10 cellular contexts compared by ENCODE assay signal in the genomic region with DNA sequence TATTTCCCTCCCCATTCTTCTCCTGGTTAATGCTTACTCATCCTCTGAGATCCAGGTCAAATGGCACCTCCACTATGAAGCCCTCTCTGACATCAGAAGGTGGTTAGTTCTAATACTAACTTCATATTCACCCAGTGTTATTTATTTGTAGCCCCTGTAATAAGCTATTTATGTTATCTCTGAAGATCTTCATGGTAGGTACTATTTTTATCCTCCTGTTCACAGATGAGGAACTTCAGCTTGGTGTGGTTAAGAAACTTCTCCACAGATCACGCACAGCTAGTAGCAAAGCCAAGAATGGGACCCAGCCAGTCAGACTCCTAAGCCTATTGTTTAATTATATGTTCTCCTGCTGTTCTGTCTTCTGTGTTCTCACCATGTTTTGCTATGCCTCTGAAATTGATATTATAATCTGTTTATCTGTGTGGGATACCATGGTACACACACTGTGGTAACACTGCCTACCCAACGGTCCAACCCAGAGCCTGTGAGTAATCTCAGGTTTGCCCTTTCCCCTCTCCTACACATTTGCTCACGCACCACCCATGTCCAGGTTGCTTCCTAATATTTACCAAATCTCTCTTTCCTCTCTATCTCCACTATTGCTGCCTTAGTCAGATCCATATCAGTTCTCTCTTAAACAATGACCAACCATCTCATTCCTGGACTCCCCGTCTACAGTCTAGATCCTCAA.
A peak's percentile ranks its signal among the peaks of the same experiment; 100 is the strongest.
DNase-seq lines count a peak whose midpoint lies in the region; ATAC-seq and TF ChIP-seq lines count a peak whose summit lies in the region.
"Had no signal": no experiment of that assay in that cellular context is flagged by ENCODE, and none has a peak within 500 bp of the region (broad histone marks: within the 10 kb centered on the region; RNA-seq: fewer than 3 reads in every experiment).

No MANE protein-coding gene starts in this region.

- in situ Hi-C loops in GM23248 (cut with MboI), result no loop called here

- H3K9ac ChIP-seq in GM23248, result no peak overlapping the region

- H3K4me3 ChIP-seq in neutrophil (ENCODE audit: low read depth in 1 of 2, low read length in 1 of 2) (peak overlapping the region in 1 of 2 experiments; percentile 19), GM23248 (no peak overlapping the region)

- H3K36me3 ChIP-seq in neutrophil (peaks cover 11% of the 10 kb centered on the region), GM23248 (ENCODE audit: low read depth) (no peaks in the 10 kb centered on the region)

- H3K9me3 ChIP-seq in neutrophil, result no peaks in the 10 kb centered on the region
- H3K9me3 ChIP-seq in GM23248 (ENCODE audit: low read depth), result no peaks in the 10 kb centered on the region
- H3K9me3 ChIP-seq in T-helper 17 cell (ENCODE audit: control insufficient read depth, low read length, poor library complexity, severe bottlenecking), result no peaks in the 10 kb centered on the region

- H4K20me1 ChIP-seq in GM23248 (ENCODE audit: insufficient read depth), result no peaks in the 10 kb centered on the region

- WGBS in GM23248 (ENCODE audit: low coverage in 1 of 2, low lambda C conversion rate in 2 of 2, missing lambda C conversion rate in 2 of 2), 2 experiments, result 38 to 47% methylated on average over 4 of the region's 4 CpGs

- H3F3A ChIP-seq in GM23248 (ENCODE audit: insufficient read depth), result no peaks in the 10 kb centered on the region

- DNase-seq in Kasumi-1 (lab: John Stamatoyannopoulos, UW) (peak; percentile 87 to 91), GM23248 (no peak), T-helper 17 cell (no peak), NCI-H1694 treated with DMSO at 0.1 percent for 48 hours (lab: John Stamatoyannopoulos, UW) (no peak)
- no peak for DNase-seq in activated T-helper 2 cell treated with anti-CD3 and anti-CD28 coated beads, Interferon-gamma antibody, Interleukin-2, Interleukin-4, amounts not matched to agents 10 μg/mL and 5 μg/mL and 100 μg/mL, durations not matched to agents 14 hours and 24 hours and 36 hours (ENCODE audit: low spot score)
- DNase-seq: hypothalamus had no signal

- peaks cover 42 to 43% of the 10 kb centered on the region in 2 experiments for H3K4me1 ChIP-seq in neutrophil (ENCODE audit: control insufficient read depth in 1 of 2, insufficient read depth in 1 of 2, low read depth in 1 of 2, low read length in 1 of 2)
- H3K4me1 ChIP-seq in GM23248 (ENCODE audit: insufficient read depth), result no peaks in the 10 kb centered on the region

- H3K27ac ChIP-seq in neutrophil (peak overlapping the region; percentile 80), GM23248 (no peak overlapping the region)

- peaks cover 18% of the 10 kb centered on the region for H3K4me1 Mint-ChIP-seq in activated T-helper 2 cell treated with anti-CD3 and anti-CD28 coated beads, Interferon-gamma antibody, Interleukin-2, Interleukin-4, amounts not matched to agents 10 μg/mL and 5 μg/mL and 100 μg/mL, durations not matched to agents 14 hours and 24 hours and 36 hours (ENCODE audit: low read depth)
- H3K4me1 Mint-ChIP-seq in T-helper 17 cell, result peaks cover 2% of the 10 kb centered on the region

- no peak overlapping the region for H3K27ac Mint-ChIP-seq in activated T-helper 2 cell treated with anti-CD3 and anti-CD28 coated beads, Interferon-gamma antibody, Interleukin-2, Interleukin-4, amounts not matched to agents 10 μg/mL and 5 μg/mL and 100 μg/mL, durations not matched to agents 14 hours and 24 hours and 36 hours
- no peak overlapping the region for H3K27ac Mint-ChIP-seq in T-helper 17 cell

- no peak overlapping the region for H3K4me2 ChIP-seq in GM23248 (ENCODE audit: unreplicated experiment)

- intact Hi-C loops in activated T-helper 2 cell treated with anti-CD3 and anti-CD28 coated beads, Interferon-gamma antibody, Interleukin-2, Interleukin-4, amounts not matched to agents 10 μg/mL and 5 μg/mL and 100 μg/mL, durations not matched to agents 14 hours and 24 hours and 36 hours (cut with micrococcal nuclease), result loop anchor here (5.0 kb wide), 1 partner anchor 44 kb away; no protein-coding TSS in a partner anchor

- no peak for TF ChIP-seq CTCF in neutrophil (IDR thresholded peaks at IDR 0.05)

- ATAC-seq in GM18909 (IDR thresholded peaks at IDR 0.05; ENCODE audit: poor library complexity, unreplicated experiment), result peak; percentile 78
- ATAC-seq in HG02610 (IDR thresholded peaks at IDR 0.05; ENCODE audit: unreplicated experiment), result peak; percentile 81
- no peak for ATAC-seq in T-helper 17 cell
- ATAC-seq: HCT116 had no signal

- peaks cover 24% of the 10 kb centered on the region for H3K27me3 Mint-ChIP-seq in activated T-helper 2 cell treated with anti-CD3 and anti-CD28 coated beads, Interferon-gamma antibody, Interleukin-2, Interleukin-4, amounts not matched to agents 10 μg/mL and 5 μg/mL and 100 μg/mL, durations not matched to agents 14 hours and 24 hours and 36 hours (ENCODE audit: low read depth)
- H3K27me3 Mint-ChIP-seq in T-helper 17 cell, result no peaks in the 10 kb centered on the region

- peaks cover 25% of the 10 kb centered on the region for H3K9me3 Mint-ChIP-seq in activated T-helper 2 cell treated with anti-CD3 and anti-CD28 coated beads, Interferon-gamma antibody, Interleukin-2, Interleukin-4, amounts not matched to agents 10 μg/mL and 5 μg/mL and 100 μg/mL, durations not matched to agents 14 hours and 24 hours and 36 hours

- H3K79me2 ChIP-seq in GM23248 (ENCODE audit: insufficient read depth), result no peaks in the 10 kb centered on the region

- no peaks in the 10 kb centered on the region for H3K9me2 ChIP-seq in GM23248 (ENCODE audit: insufficient read depth)

- H3K36me3 Mint-ChIP-seq in activated T-helper 2 cell treated with anti-CD3 and anti-CD28 coated beads, Interferon-gamma antibody, Interleukin-2, Interleukin-4, amounts not matched to agents 10 μg/mL and 5 μg/mL and 100 μg/mL, durations not matched to agents 14 hours and 24 hours and 36 hours (ENCODE audit: low read depth), result peaks cover 13% of the 10 kb centered on the region
- no peaks in the 10 kb centered on the region for H3K36me3 Mint-ChIP-seq in T-helper 17 cell (ENCODE audit: low read depth)

- no peaks in the 10 kb centered on the region for H3K27me3 ChIP-seq in neutrophil
- H3K27me3 ChIP-seq in GM23248 (replicated peaks; ENCODE audit: insufficient read depth), result no peaks in the 10 kb centered on the region

- no peak overlapping the region for H3K4me3 Mint-ChIP-seq in activated T-helper 2 cell treated with anti-CD3 and anti-CD28 coated beads, Interferon-gamma antibody, Interleukin-2, Interleukin-4, amounts not matched to agents 10 μg/mL and 5 μg/mL and 100 μg/mL, durations not matched to agents 14 hours and 24 hours and 36 hours (ENCODE audit: low read depth)
- no peak overlapping the region for H3K4me3 Mint-ChIP-seq in T-helper 17 cell

- no peak overlapping the region for H2AFZ ChIP-seq in GM23248

Comparison
In these comparisons a context has a peak if more than half of its experiments do, and no peak if none do; other contexts are left out.
1. DNase-seq: peak in Kasumi-1 (2 of 2); none in GM23248 (single experiment), activated T-helper 2 cell treated with anti-CD3 and anti-CD28 coated beads, Interferon-gamma antibody, Interleukin-2, Interleukin-4, amounts not matched to agents 10 μg/mL and 5 μg/mL and 100 μg/mL, durations not matched to agents 14 hours and 24 hours and 36 hours (single experiment), T-helper 17 cell (0 of 3) and NCI-H1694 treated with DMSO at 0.1 percent for 48 hours (single experiment).